11 cellular contexts compared by ENCODE assay signal in the genomic region with DNA sequence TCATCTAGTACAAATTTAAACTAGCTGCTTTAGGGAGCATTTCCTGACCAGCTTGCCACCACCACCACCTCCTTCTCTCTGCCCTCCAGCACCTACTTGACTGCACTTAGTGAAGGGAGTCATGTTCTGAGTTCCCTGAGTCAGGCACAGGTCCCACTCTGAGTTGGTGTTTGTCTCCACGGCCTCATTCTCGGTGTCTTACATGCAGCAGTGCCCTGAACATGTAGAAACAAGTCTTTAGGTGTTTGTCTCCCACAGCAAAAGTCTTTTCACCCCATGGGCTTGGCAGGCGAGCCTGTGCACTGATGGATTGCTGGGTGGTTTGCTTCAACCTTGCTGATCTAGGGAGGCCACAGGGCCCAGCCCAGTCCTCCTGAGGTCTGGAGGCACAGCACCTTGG. TPM values are rescaled to one million over a fixed set of nuclear protein-coding genes. Genes with fewer than 3 reads are reported as not detected.
A peak's percentile ranks its signal among the peaks of the same experiment; 100 is the strongest.
DNase-seq lines count a peak whose midpoint lies in the region; ATAC-seq and TF ChIP-seq lines count a peak whose summit lies in the region.
"Had no signal": no experiment of that assay in that cellular context is flagged by ENCODE, and none has a peak within 500 bp of the region (broad histone marks: within the 10 kb centered on the region; RNA-seq: fewer than 3 reads in every experiment).

No MANE protein-coding gene starts in this region.

- peaks cover 0 to 54% (median 12%) of the 10 kb centered on the region in 3 donors for H3K36me3 Mint-ChIP-seq in CD8-positive, alpha-beta memory T cell
- peaks cover 6% of the 10 kb centered on the region for H3K36me3 Mint-ChIP-seq in progenitor cell of endocrine pancreas (ENCODE audit: insufficient read depth)

- H3K79me2 ChIP-seq in OCI-LY3 (ENCODE audit: low read length): peaks cover 43% of the 10 kb centered on the region

- H3K27ac Mint-ChIP-seq in CD8-positive, alpha-beta memory T cell: peak overlapping the region; percentile 73 to 98 (median 95)
- H3K27ac Mint-ChIP-seq in progenitor cell of endocrine pancreas: peak overlapping the region; percentile 88

- no peaks in the 10 kb centered on the region for H3K9me3 Mint-ChIP-seq in CD8-positive, alpha-beta memory T cell
- H3K9me3 Mint-ChIP-seq in progenitor cell of endocrine pancreas (ENCODE audit: low read depth): no peaks in the 10 kb centered on the region

- no peak overlapping the region for H2AFZ ChIP-seq in OCI-LY3 (ENCODE audit: low read depth, low read length)

- H3K27ac ChIP-seq in CD8-positive, alpha-beta memory T cell (ENCODE audit: low read depth, low read length): no peak overlapping the region
- H3K27ac ChIP-seq in OCI-LY3 (ENCODE audit: low read length) (peak overlapping the region; percentile 72), caudate nucleus (ENCODE audit: low read depth, low read length) (peak overlapping the region; percentile 41)

- DNase-seq in CD8-positive, alpha-beta memory T cell: no peak
- no peak for DNase-seq in caudate nucleus (lab: John Stamatoyannopoulos, UW)
- DNase-seq in progenitor cell of endocrine pancreas (ENCODE audit: low spot score, unreplicated experiment): no peak
- DNase-seq in hypothalamus (lab: John Stamatoyannopoulos, UW): no peak
- DNase-seq in HK-2 (ENCODE audit: unreplicated experiment): no peak
- no peak for DNase-seq in EL
- DNase-seq: midbrain, NCI-H1105 treated with DMSO at 0.1 percent for 48 hours, SHP77 had no signal

- POLR2A ChIA-PET in CD8-positive, alpha-beta memory T cell (lab: Charles Lee): interaction anchor here (1.0 to 6.2 kb wide), 4 partner anchors 11 to 34 kb away, joined by 3 to 39 read pairs (median 17); no protein-coding TSS in a partner anchor

- peaks cover 92% of the 10 kb centered on the region for H3K4me1 ChIP-seq in CD8-positive, alpha-beta memory T cell (ENCODE audit: insufficient read depth, low read length)
- peaks cover 42% of the 10 kb centered on the region for H3K4me1 ChIP-seq in OCI-LY3 (ENCODE audit: low read length)

- H3K4me1 Mint-ChIP-seq in CD8-positive, alpha-beta memory T cell: peaks cover 92 to 100% (median 98%) of the 10 kb centered on the region in 3 donors
- H3K4me1 Mint-ChIP-seq in progenitor cell of endocrine pancreas (ENCODE audit: low read depth): peaks cover 48% of the 10 kb centered on the region

- no peaks in the 10 kb centered on the region for H3K27me3 Mint-ChIP-seq in CD8-positive, alpha-beta memory T cell
- no peaks in the 10 kb centered on the region for H3K27me3 Mint-ChIP-seq in progenitor cell of endocrine pancreas

- peaks cover 10% of the 10 kb centered on the region; the same call in 1 of the 2 replicates for H4K20me1 ChIP-seq in OCI-LY3 (ENCODE audit: insufficient read depth, low read length)

- H3K36me3 ChIP-seq in CD8-positive, alpha-beta memory T cell (ENCODE audit: insufficient read depth, low read length): peaks cover 21% of the 10 kb centered on the region
- peaks cover 5% of the 10 kb centered on the region for H3K36me3 ChIP-seq in OCI-LY3 (replicated peaks; ENCODE audit: low read depth, low read length)

- no peak for TF ChIP-seq CTCF in OCI-LY3 (IDR thresholded peaks at IDR 0.05; ENCODE audit: low read depth, low read length)
- TF ChIP-seq CTCF in progenitor cell of endocrine pancreas (IDR thresholded peaks at IDR 0.05; ENCODE audit: unreplicated experiment): no peak

- ATAC-seq in HG02885 (IDR thresholded peaks at IDR 0.05; ENCODE audit: poor library complexity, unreplicated experiment): no peak

- H3K9me3 ChIP-seq in CD8-positive, alpha-beta memory T cell (ENCODE audit: low read length): no peaks in the 10 kb centered on the region
- no peaks in the 10 kb centered on the region for H3K9me3 ChIP-seq in OCI-LY3 (ENCODE audit: insufficient read depth, low read length)

- peak overlapping the region; percentile 34 to 99 (median 83) for H3K4me3 Mint-ChIP-seq in CD8-positive, alpha-beta memory T cell
- H3K4me3 Mint-ChIP-seq in progenitor cell of endocrine pancreas (ENCODE audit: low read depth): no peak overlapping the region

- H3K4me3 ChIP-seq in CD8-positive, alpha-beta memory T cell (ENCODE audit: low read length): peak overlapping the region; percentile 13
- no peak overlapping the region for H3K4me3 ChIP-seq in OCI-LY3 (ENCODE audit: low read length)

- peak overlapping the region; percentile 61 for H3K4me2 ChIP-seq in OCI-LY3 (ENCODE audit: low read length)

- no peak overlapping the region for H3K9ac ChIP-seq in OCI-LY3 (ENCODE audit: low read length)

- CTCF ChIA-PET in CD8-positive, alpha-beta memory T cell (lab: Charles Lee): interaction anchor here (0.6 to 27.0 kb wide), 7 partner anchors 12 to 33 kb away, joined by 3 to 498 read pairs (median 13); no protein-coding TSS in a partner anchor

- H3K27me3 ChIP-seq in CD8-positive, alpha-beta memory T cell (ENCODE audit: insufficient read depth, low read length, poor library complexity, severe bottlenecking): no peaks in the 10 kb centered on the region
- no peaks in the 10 kb centered on the region for H3K27me3 ChIP-seq in OCI-LY3 (ENCODE audit: low read depth, low read length)

RNA-seq across cellular contexts. Expression of a gene that starts 16.9 kb away (rescaled TPM):
- 10 to 100 TPM; 46.1 to 46.8 TPM for total RNA-seq in CD8-positive, alpha-beta memory T cell
- 220 TPM for polyA plus RNA-seq in CD8-positive, alpha-beta memory T cell
- 126 TPM in 2 replicates for total RNA-seq in progenitor cell of endocrine pancreas
